10 cellular contexts compared by ENCODE assay signal in the genomic region with DNA sequence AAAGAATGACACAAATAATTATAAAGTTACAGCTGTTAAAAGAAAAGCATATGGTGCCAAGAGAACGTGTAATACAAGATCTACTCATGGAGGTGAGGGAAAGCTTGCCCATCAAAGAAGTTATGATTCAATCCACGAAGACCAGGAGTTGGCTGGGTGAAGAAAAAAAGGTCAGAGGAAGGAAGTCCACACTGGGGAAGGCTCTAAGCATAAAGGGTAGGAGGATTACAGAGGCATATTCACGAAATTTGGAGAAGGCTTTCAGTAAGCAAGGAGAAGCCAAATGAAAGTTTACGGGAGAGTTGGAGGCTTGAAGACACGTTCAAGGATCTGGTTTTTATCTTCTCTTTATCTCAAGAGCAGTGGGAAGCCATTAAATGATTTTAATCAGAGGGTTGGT. TPM values are rescaled to one million over a fixed set of nuclear protein-coding genes. Genes with fewer than 3 reads are reported as not detected.
A peak's percentile ranks its signal among the peaks of the same experiment; 100 is the strongest.
DNase-seq lines count a peak whose midpoint lies in the region; ATAC-seq lines count a peak whose summit lies in the region.
"Had no signal": no experiment of that assay in that cellular context is flagged by ENCODE, and none has a peak within 500 bp of the region (broad histone marks: within the 10 kb centered on the region; RNA-seq: fewer than 3 reads in every experiment).

No MANE protein-coding gene starts in this region.

- H3K4me3 Mint-ChIP-seq in activated CD8-positive, alpha-beta memory T cell treated with anti-CD3 and anti-CD28 coated beads, Interleukin-2, amount 10 ng/mL, durations not matched to agents 7 days and 5 days = peak overlapping the region; percentile 91
- H3K4me3 Mint-ChIP-seq in T-helper 17 cell = peak overlapping the region; percentile 96

- ATAC-seq in activated CD8-positive, alpha-beta memory T cell treated with anti-CD3 and anti-CD28 coated beads, Interleukin-2, amount 10 ng/mL, durations not matched to agents 7 days and 5 days = no peak
- ATAC-seq in T-helper 17 cell = no peak

- no peak overlapping the region for H3K4me3 ChIP-seq in thymus (ENCODE audit: low read length)

- DNase-seq in activated CD8-positive, alpha-beta memory T cell treated with anti-CD3 and anti-CD28 coated beads, Interleukin-2, amount 10 ng/mL, durations not matched to agents 7 days and 5 days = no peak
- DNase-seq in activated CD8-positive, alpha-beta memory T cell treated with anti-CD3 and anti-CD28 coated beads for 24 hours = no peak
- DNase-seq in T-helper 17 cell (no peak), DMS79 treated with DMSO at 0.1 percent for 48 hours (lab: John Stamatoyannopoulos, UW) (no peak), GM03348 (ENCODE audit: low spot score) (no peak)
- DNase-seq in activated CD4-positive, alpha-beta T cell treated with anti-CD3 and anti-CD28 coated beads for 4 hours = no peak
- DNase-seq: activated CD4-positive, alpha-beta T cell treated with anti-CD3 and anti-CD28 coated beads, Interleukin-2, amount 50 U/mL, for 1 hour; NCI-H524 treated with DMSO at 0.1 percent for 48 hours had no signal

- H3K9me3 Mint-ChIP-seq in activated CD8-positive, alpha-beta memory T cell treated with anti-CD3 and anti-CD28 coated beads, Interleukin-2, amount 10 ng/mL, durations not matched to agents 7 days and 5 days (ENCODE audit: low read depth) = no peaks in the 10 kb centered on the region

- peak overlapping the region; percentile 74 for H3K27ac ChIP-seq in layer of hippocampus (ENCODE audit: low read depth, low read length)
- H3K27ac ChIP-seq in thymus (ENCODE audit: low read depth) = peak overlapping the region; percentile 72

- peaks cover 24% of the 10 kb centered on the region for H3K4me1 ChIP-seq in thymus (ENCODE audit: control insufficient read depth, insufficient read depth, low read length)

- peaks cover 42% of the 10 kb centered on the region for H3K4me1 Mint-ChIP-seq in activated CD8-positive, alpha-beta memory T cell treated with anti-CD3 and anti-CD28 coated beads, Interleukin-2, amount 10 ng/mL, durations not matched to agents 7 days and 5 days
- H3K4me1 Mint-ChIP-seq in T-helper 17 cell = peaks cover 33% of the 10 kb centered on the region

- H3K9me3 ChIP-seq in T-helper 17 cell (ENCODE audit: control insufficient read depth, low read length, poor library complexity, severe bottlenecking) (no peaks in the 10 kb centered on the region), thymus (ENCODE audit: control insufficient read depth) (no peaks in the 10 kb centered on the region)

- H3K36me3 ChIP-seq in thymus (ENCODE audit: control insufficient read depth, insufficient read depth) = no peaks in the 10 kb centered on the region

- CTCF ChIA-PET in activated CD8-positive, alpha-beta memory T cell treated with anti-CD3 and anti-CD28 coated beads, Interleukin-2, amount 10 ng/mL, durations not matched to agents 7 days and 5 days (lab: Charles Lee) = interaction anchor here (0.6 to 1.2 kb wide), 3 partner anchors 14 to 405 kb away, joined by 3 read pairs; no protein-coding TSS in a partner anchor

- H3K36me3 Mint-ChIP-seq in activated CD8-positive, alpha-beta memory T cell treated with anti-CD3 and anti-CD28 coated beads, Interleukin-2, amount 10 ng/mL, durations not matched to agents 7 days and 5 days = peaks cover 15% of the 10 kb centered on the region
- H3K36me3 Mint-ChIP-seq in T-helper 17 cell (ENCODE audit: low read depth) = no peaks in the 10 kb centered on the region

- H3K27me3 Mint-ChIP-seq in activated CD8-positive, alpha-beta memory T cell treated with anti-CD3 and anti-CD28 coated beads, Interleukin-2, amount 10 ng/mL, durations not matched to agents 7 days and 5 days = no peaks in the 10 kb centered on the region
- no peaks in the 10 kb centered on the region for H3K27me3 Mint-ChIP-seq in T-helper 17 cell

- WGBS in thymus = 32% methylated on average over 5 of the region's 5 CpGs

- H3K27me3 ChIP-seq in layer of hippocampus (ENCODE audit: control insufficient read depth, insufficient read depth, low read length) (no peaks in the 10 kb centered on the region), thymus (ENCODE audit: control insufficient read depth, insufficient read depth) (no peaks in the 10 kb centered on the region)

- H3K27ac Mint-ChIP-seq in activated CD8-positive, alpha-beta memory T cell treated with anti-CD3 and anti-CD28 coated beads, Interleukin-2, amount 10 ng/mL, durations not matched to agents 7 days and 5 days = peak overlapping the region; percentile 97
- H3K27ac Mint-ChIP-seq in T-helper 17 cell = peak overlapping the region; percentile 99

RNA-seq across cellular contexts. Expression of a gene that starts 1.8 kb away (rescaled TPM):
- total RNA-seq in activated CD8-positive, alpha-beta memory T cell treated with anti-CD3 and anti-CD28 coated beads, Interleukin-2, amount 10 ng/mL, durations not matched to agents 7 days and 5 days = 10 to 100 TPM; 47.3 to 50.5 TPM
- total RNA-seq in T-helper 17 cell = 10 to 100 TPM; 58.4 to 74.5 TPM
- 51.3 TPM for polyA plus RNA-seq in thymus
